In the genomic region with DNA sequence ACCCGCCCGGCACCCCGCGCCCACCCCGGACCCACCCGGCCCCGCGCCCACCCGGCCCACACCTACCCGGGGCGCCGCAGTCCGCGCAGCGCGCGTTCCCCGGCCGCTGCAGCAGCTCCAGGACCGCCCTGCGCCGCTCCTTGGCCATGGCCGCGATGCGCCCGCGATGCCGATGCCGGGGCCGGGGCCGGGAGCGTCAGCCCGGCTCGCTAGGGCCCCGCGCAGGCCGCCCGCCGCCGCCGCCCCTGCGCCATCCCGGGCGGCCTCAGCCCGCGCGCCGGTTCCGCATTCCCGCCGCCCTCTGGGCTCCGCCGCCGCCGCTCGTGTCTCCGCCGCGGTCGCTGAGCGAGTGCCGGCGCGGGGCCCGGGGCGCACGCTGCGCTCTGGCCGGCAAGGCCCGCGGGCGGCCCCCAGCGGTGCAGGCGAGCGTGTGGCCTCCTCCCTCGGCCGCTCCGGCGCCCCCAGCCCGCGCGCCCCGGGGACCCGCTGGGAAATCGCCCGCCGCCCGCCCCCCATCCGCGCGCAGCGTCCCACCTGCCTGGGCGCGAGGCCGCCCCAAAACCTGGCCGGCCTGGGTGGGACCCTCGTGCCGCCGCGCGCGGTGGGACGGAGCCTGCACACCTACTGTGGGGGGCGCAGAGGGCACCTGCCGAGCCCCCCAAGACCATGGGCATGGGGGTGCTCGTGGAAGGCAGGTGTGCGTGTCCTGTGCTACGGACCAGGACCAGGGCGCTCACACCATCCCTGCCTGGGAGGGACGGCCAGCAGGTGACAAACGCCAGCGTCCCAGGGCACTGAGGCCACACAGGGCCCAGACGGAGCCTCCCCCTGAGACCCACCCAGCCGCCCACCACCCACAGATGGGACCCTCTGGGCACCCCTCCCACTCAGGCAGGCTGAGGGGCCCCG, we compare ENCODE assay signal across 8 cellular contexts. TPM values are rescaled to one million over a fixed set of nuclear protein-coding genes. Genes with fewer than 3 reads are reported as not detected.
A peak's percentile ranks its signal among the peaks of the same experiment; 100 is the strongest.
DNase-seq lines count a peak whose midpoint lies in the region; ATAC-seq lines count a peak whose summit lies in the region.

A gene with protein sequence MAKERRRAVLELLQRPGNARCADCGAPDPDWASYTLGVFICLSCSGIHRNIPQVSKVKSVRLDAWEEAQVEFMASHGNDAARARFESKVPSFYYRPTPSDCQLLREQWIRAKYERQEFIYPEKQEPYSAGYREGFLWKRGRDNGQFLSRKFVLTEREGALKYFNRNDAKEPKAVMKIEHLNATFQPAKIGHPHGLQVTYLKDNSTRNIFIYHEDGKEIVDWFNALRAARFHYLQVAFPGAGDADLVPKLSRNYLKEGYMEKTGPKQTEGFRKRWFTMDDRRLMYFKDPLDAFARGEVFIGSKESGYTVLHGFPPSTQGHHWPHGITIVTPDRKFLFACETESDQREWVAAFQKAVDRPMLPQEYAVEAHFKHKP (minus strand): TSS at position 351 of the 909 bp plus-strand sequence. CDS start 203 bp downstream, at position 148.

- peak within 1 kb of the TSS; percentile 74 for H3K4me3 Mint-ChIP-seq in activated CD4-positive, alpha-beta T cell treated with anti-CD3 and anti-CD28 coated beads, Interleukin-2, amount 10 ng/mL, durations not matched to agents 24 days and 14 days

- H3K4me1 ChIP-seq in duodenal mucosa (ENCODE audit: control insufficient read depth in 1 of 2, insufficient read depth in 2 of 2, low read length in 2 of 2) (peaks cover 11 to 19% of the 10 kb centered on the region in 2 donors), SJCRH30 (no peaks in the 10 kb centered on the region)

- peaks cover 5% of the 10 kb centered on the region for H3K4me1 Mint-ChIP-seq in activated CD4-positive, alpha-beta T cell treated with anti-CD3 and anti-CD28 coated beads, Interleukin-2, amount 10 ng/mL, durations not matched to agents 24 days and 14 days

- peaks cover 2% of the 10 kb centered on the region for H3K36me3 Mint-ChIP-seq in activated CD4-positive, alpha-beta T cell treated with anti-CD3 and anti-CD28 coated beads, Interleukin-2, amount 10 ng/mL, durations not matched to agents 24 days and 14 days (ENCODE audit: low read depth)

- H3K9me3 ChIP-seq in duodenal mucosa (ENCODE audit: control insufficient read depth in 1 of 2, low read length in 2 of 2), result no peaks in the 10 kb centered on the region
- no peaks in the 10 kb centered on the region for H3K9me3 ChIP-seq in SJCRH30 (replicated peaks)

- intact Hi-C loops in activated CD4-positive, alpha-beta T cell treated with anti-CD3 and anti-CD28 coated beads, Interleukin-2, amount 10 ng/mL, durations not matched to agents 24 days and 14 days (cut with micrococcal nuclease), result loop anchor here (1.0 to 5.0 kb wide), 3 partner anchors 20 to 45 kb away; partner anchors contain the start of gene COX19

- DNase-seq in ACHN, result peak; percentile 61
- peak; percentile 48 for DNase-seq in HPDE6-E6E7 (ENCODE audit: extremely low spot score)
- DNase-seq in activated CD4-positive, alpha-beta T cell treated with anti-CD3 and anti-CD28 coated beads, Interleukin-2, amount 10 ng/mL, durations not matched to agents 24 days and 14 days, result peak; percentile 88
- DNase-seq in mesenteric fat pad (ENCODE audit: low spot score), result no peak
- peak; percentile 51 for DNase-seq in stimulated activated CD8-positive, alpha-beta memory T cell treated with anti-CD3 and anti-CD28 coated beads, Interleukin-4, amount 100 ng/mL, for 24 hours (ENCODE audit: low read depth)
- DNase-seq in SJCRH30, result no peak

- no peaks in the 10 kb centered on the region for H3K27me3 ChIP-seq in duodenal mucosa (ENCODE audit: control insufficient read depth in 1 of 2, insufficient read depth in 2 of 2, low read length in 2 of 2)
- no peaks in the 10 kb centered on the region for H3K27me3 ChIP-seq in SJCRH30

- ATAC-seq in GM18909 (IDR thresholded peaks at IDR 0.05; ENCODE audit: poor library complexity, unreplicated experiment), result peak; percentile 63

- peak within 1 kb of the TSS; percentile 66 to 70 for H3K9ac ChIP-seq in duodenal mucosa (ENCODE audit: low read depth in 1 of 2, low read length in 2 of 2)

- H3K4me3 ChIP-seq in duodenal mucosa (ENCODE audit: low read depth in 1 of 2, low read length in 2 of 2) (peak within 1 kb of the TSS; percentile 54 to 75), SJCRH30 (no peak within 1 kb of the TSS)

- H3K36me3 ChIP-seq in duodenal mucosa (ENCODE audit: control insufficient read depth in 1 of 2, insufficient read depth in 2 of 2, low read length in 2 of 2) (no peaks in the 10 kb centered on the region), SJCRH30 (no peaks in the 10 kb centered on the region)

- H3K27ac ChIP-seq in duodenal mucosa (ENCODE audit: low read depth, low read length) (peak within 1 kb of the TSS; percentile 25), SJCRH30 (no peak within 1 kb of the TSS)

- in situ Hi-C loops in ACHN (cut with HindIII; ENCODE audit: low pct_ligation_motif_present, low pct_unique_long_range_greater_than_20kb, low sequenced_read_pairs), result loop anchor here (25.0 kb wide), 1 partner anchor 167 kb away; no protein-coding TSS in a partner anchor

- peak within 1 kb of the TSS; percentile 69 for H3K27ac Mint-ChIP-seq in activated CD4-positive, alpha-beta T cell treated with anti-CD3 and anti-CD28 coated beads, Interleukin-2, amount 10 ng/mL, durations not matched to agents 24 days and 14 days

- peaks cover 8% of the 10 kb centered on the region for H3K27me3 Mint-ChIP-seq in activated CD4-positive, alpha-beta T cell treated with anti-CD3 and anti-CD28 coated beads, Interleukin-2, amount 10 ng/mL, durations not matched to agents 24 days and 14 days

- no peaks in the 10 kb centered on the region for H3K9me3 Mint-ChIP-seq in activated CD4-positive, alpha-beta T cell treated with anti-CD3 and anti-CD28 coated beads, Interleukin-2, amount 10 ng/mL, durations not matched to agents 24 days and 14 days

RNA-seq across cellular contexts. Expression of the gene that starts here (rescaled TPM):
- 65.9 and 70.2 TPM in 2 replicates for total RNA-seq in activated CD4-positive, alpha-beta T cell treated with anti-CD3 and anti-CD28 coated beads, Interleukin-2, amount 10 ng/mL, durations not matched to agents 24 days and 14 days
- total RNA-seq in mesenteric fat pad, result 19.2 TPM
- total RNA-seq in SJCRH30 (2014; rRNA removed; shearing (Covaris generic)), result 0.04 TPM in 1 of 2 replicates, not detected in the other

Comparison
In these comparisons a context has a peak if more than half of its experiments do, and no peak if none do; other contexts are left out.
1. RNA of the gene that starts here (total RNA-seq): 65.9 to 70.2 TPM in activated CD4-positive, alpha-beta T cell treated with anti-CD3 and anti-CD28 coated beads, Interleukin-2, amount 10 ng/mL, durations not matched to agents 24 days and 14 days and 19.2 TPM in mesenteric fat pad (single experiment); 0.04 TPM in SJCRH30; every median in the first group is over 10 times any median in the second.
2. DNase-seq: peak in ACHN (single experiment), HPDE6-E6E7 (single experiment), activated CD4-positive, alpha-beta T cell treated with anti-CD3 and anti-CD28 coated beads, Interleukin-2, amount 10 ng/mL, durations not matched to agents 24 days and 14 days (single experiment) and stimulated activated CD8-positive, alpha-beta memory T cell treated with anti-CD3 and anti-CD28 coated beads, Interleukin-4, amount 100 ng/mL, for 24 hours (single experiment); none in mesenteric fat pad (single experiment) and SJCRH30 (0 of 2).